In genomic region chr9:116647515-116647809, GRCh38 we compare ENCODE assay signal across 16 cellular contexts. TPM values are rescaled to one million over a fixed set of nuclear protein-coding genes. Genes with fewer than 3 reads are reported as not detected.
A peak's percentile ranks its signal among the peaks of the same experiment; 100 is the strongest.
DNase-seq lines count a peak whose midpoint lies in the region; ATAC-seq and TF ChIP-seq lines count a peak whose summit lies in the region.
"Had no signal": no experiment of that assay in that cellular context is flagged by ENCODE, and none has a peak within 500 bp of the region (broad histone marks: within the 10 kb centered on the region; RNA-seq: fewer than 3 reads in every experiment).

No MANE protein-coding gene starts in this region.

- DNase-seq in Right ventricle myocardium inferior (ENCODE audit: missing footprints) (peak; percentile 73), cardiac septum (ENCODE audit: low spot score) (no peak), lower leg skin (ENCODE audit: low spot score in 2 of 2) (peak; percentile 80 to 91), activated T-cell treated with anti-CD3 and anti-CD28 coated beads for 4 hours (no peak), colonic mucosa (no peak), LoVo (ENCODE audit: low spot score) (no peak), COLO829 (ENCODE audit: low spot score) (no peak)
- DNase-seq: activated CD4-positive, alpha-beta T cell treated with anti-CD3 and anti-CD28 coated beads for 36 hours; activated naive CD4-positive, alpha-beta T cell treated with anti-CD3 and anti-CD28 coated beads for 36 hours; cerebellar nuclear complex; DMS153; effector memory CD8-positive, alpha-beta T cell; GF-D8; naive B cell had no signal

- TF ChIP-seq CTCF in VCaP (conservative IDR thresholded peaks at IDR 0.05): peak; percentile 57
- TF ChIP-seq CTCF in lower leg skin (IDR thresholded peaks at IDR 0.05): no peak
- no peak for TF ChIP-seq CTCF in colonic mucosa (IDR thresholded peaks at IDR 0.05)

- H3K27ac ChIP-seq in VCaP (no peak overlapping the region), colonic mucosa (no peak overlapping the region)
- H3K27ac ChIP-seq: BLaER1 treated with 17β-estradiol and CSF1 and Interleukin-3, amounts not matched to agents 10 nM and 100 nM had no signal

- intact Hi-C loops in Right ventricle myocardium inferior (cut with DNase I): loop anchor here (2.0 to 5.0 kb wide), 2 partner anchors 73 to 490 kb away; no protein-coding TSS in a partner anchor
- intact Hi-C loops in cardiac septum (cut with DNase I): loop anchor here (5.0 kb wide), 4 partner anchors 75 to 765 kb away; no protein-coding TSS in a partner anchor
- intact Hi-C loops in lower leg skin (cut with DNase I; ENCODE audit: low total_unique reads): no loop called here
- intact Hi-C loops in colonic mucosa (cut with DNase I): loop anchor here (5.0 kb wide), 1 partner anchor 495 kb away; the partner anchor contains the start of gene PAPPA

- H3K9ac ChIP-seq in colonic mucosa (ENCODE audit: low read depth in 2 of 2, low read length in 2 of 2): no peak overlapping the region
- H3K9ac ChIP-seq: BLaER1 treated with 17β-estradiol and CSF1 and Interleukin-3, amounts not matched to agents 10 nM and 100 nM had no signal

- H3K4me3 ChIP-seq in lower leg skin (ENCODE audit: low read depth, poor library complexity, severe bottlenecking): no peak overlapping the region
- no peak overlapping the region for H3K4me3 ChIP-seq in colonic mucosa
- H3K4me3 ChIP-seq: BLaER1 treated with 17β-estradiol and CSF1 and Interleukin-3, amounts not matched to agents 10 nM and 100 nM had no signal

- no peaks in the 10 kb centered on the region for H3K4me1 ChIP-seq in colonic mucosa

- H3K36me3 ChIP-seq in colonic mucosa: no peaks in the 10 kb centered on the region

- ATAC-seq in Right ventricle myocardium inferior: peak; percentile 91
- ATAC-seq: effector memory CD8-positive, alpha-beta T cell had no signal

- TF ChIP-seq POLR2A in lower leg skin (IDR thresholded peaks at IDR 0.05): no peak

- H3K9me3 ChIP-seq in colonic mucosa: no peaks in the 10 kb centered on the region
- H3K9me3 ChIP-seq: BLaER1 treated with 17β-estradiol and CSF1 and Interleukin-3, amounts not matched to agents 10 nM and 100 nM had no signal

- 59 to 63% methylated on average over 4 of the region's 4 CpGs for WGBS in lower leg skin, 2 donors

- H3K27me3 ChIP-seq in colonic mucosa: no peaks in the 10 kb centered on the region
- H3K27me3 ChIP-seq: BLaER1 treated with 17β-estradiol and CSF1 and Interleukin-3, amounts not matched to agents 10 nM and 100 nM had no signal

RNA-seq across cellular contexts. Expression of gene TRIM32, which starts 39.6 kb away (rescaled TPM):
- total RNA-seq in Right ventricle myocardium inferior (15.6 TPM), cardiac septum (13.1 TPM), lower leg skin (10 to 100 TPM in 3 of 4 donors, 1 to 10 TPM in 1; 9.9 to 16.1 (median 12.1) TPM), colonic mucosa (10 to 100 TPM; 17.1 to 17.2 TPM)

Comparison
In these comparisons a context has a peak if more than half of its experiments do, and no peak if none do; other contexts are left out.
1. DNase-seq: peak in Right ventricle myocardium inferior (single experiment) and lower leg skin (2 of 2); none in cardiac septum (single experiment), activated T-cell treated with anti-CD3 and anti-CD28 coated beads for 4 hours (single experiment), colonic mucosa (single experiment), LoVo (single experiment) and COLO829 (single experiment).